7 cellular contexts compared by ENCODE assay signal in the genomic region with DNA sequence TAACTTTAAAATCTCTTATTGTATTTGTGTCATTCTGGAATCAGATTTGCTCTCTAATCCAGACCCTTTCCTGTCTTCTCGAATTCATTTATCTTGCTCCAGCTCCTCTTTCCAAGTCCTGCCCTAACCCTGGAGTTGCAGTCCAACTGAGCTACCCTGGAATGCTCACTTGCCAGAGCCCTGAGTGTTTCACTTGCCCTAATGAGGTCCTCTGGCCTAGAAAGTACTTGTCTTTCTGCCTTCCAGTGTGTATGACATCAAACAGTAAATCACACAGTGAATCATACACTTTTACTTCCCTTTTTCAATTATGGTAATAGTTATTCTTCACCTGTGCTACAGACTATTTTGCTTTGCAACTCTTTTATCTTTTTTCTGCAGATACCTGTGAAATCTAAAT.
A peak's percentile ranks its signal among the peaks of the same experiment; 100 is the strongest.
DNase-seq lines count a peak whose midpoint lies in the region; ATAC-seq and TF ChIP-seq lines count a peak whose summit lies in the region.

No MANE protein-coding gene starts in this region.

- peaks cover 34% of the 10 kb centered on the region for H3K4me1 Mint-ChIP-seq in GM23338
- peaks cover 56% of the 10 kb centered on the region for H3K4me1 Mint-ChIP-seq in central memory CD8-positive, alpha-beta T cell
- H3K4me1 Mint-ChIP-seq in stimulated activated naive B cell treated with anti-CD40 and anti-IgM and Interleukin-4, amounts not matched to agents 10 μg/mL and 1 μg/mL and 100 μg/mL, for 72 hours, result peaks cover 29 to 60% of the 10 kb centered on the region in 2 donors

- H3K9me3 Mint-ChIP-seq in GM23338, result peaks cover 3% of the 10 kb centered on the region; the same call in 2 of the 3 replicates
- H3K9me3 Mint-ChIP-seq in central memory CD8-positive, alpha-beta T cell, result no peaks in the 10 kb centered on the region
- peaks cover 2 to 4% of the 10 kb centered on the region in 2 donors for H3K9me3 Mint-ChIP-seq in stimulated activated naive B cell treated with anti-CD40 and anti-IgM and Interleukin-4, amounts not matched to agents 10 μg/mL and 1 μg/mL and 100 μg/mL, for 72 hours

- H3K4me3 ChIP-seq in GM23338 (no peak overlapping the region), MM.1S (ENCODE audit: low read length) (no peak overlapping the region)

- no peaks in the 10 kb centered on the region for H3K9me3 ChIP-seq in MM.1S (replicated peaks; ENCODE audit: insufficient read depth, low read length)

- TF ChIP-seq CTCF in GM23338 (conservative IDR thresholded peaks at IDR 0.05; ENCODE audit: low read depth in 2 of 2), result no peak
- TF ChIP-seq CTCF in MM.1S (IDR thresholded peaks at IDR 0.05; ENCODE audit: low read length), result no peak

- H4K20me1 ChIP-seq in GM23338 (replicated peaks; ENCODE audit: insufficient read depth) (no peaks in the 10 kb centered on the region), MM.1S (ENCODE audit: insufficient read depth, low read length) (no peaks in the 10 kb centered on the region)

- H3K79me2 ChIP-seq in GM23338 (replicated peaks; ENCODE audit: insufficient read depth) (peaks cover 17% of the 10 kb centered on the region), MM.1S (ENCODE audit: low read length) (peaks cover 17% of the 10 kb centered on the region)

- ATAC-seq in GM18858 (IDR thresholded peaks at IDR 0.05; ENCODE audit: unreplicated experiment) (peak; percentile 97), GM23338 (peak; percentile 43)
- no peak for ATAC-seq in central memory CD8-positive, alpha-beta T cell (replicated peaks; ENCODE audit: extremely low read depth, poor library complexity, severe bottlenecking)
- peak; percentile 96 to 97 for ATAC-seq in stimulated activated naive B cell treated with anti-CD40 and anti-IgM and Interleukin-4, amounts not matched to agents 10 μg/mL and 1 μg/mL and 100 μg/mL, for 72 hours (replicated peaks)

- H3K4me3 Mint-ChIP-seq in GM23338, result no peak overlapping the region
- peak overlapping the region; percentile 54 for H3K4me3 Mint-ChIP-seq in central memory CD8-positive, alpha-beta T cell
- peak overlapping the region; percentile 60 to 63 for H3K4me3 Mint-ChIP-seq in stimulated activated naive B cell treated with anti-CD40 and anti-IgM and Interleukin-4, amounts not matched to agents 10 μg/mL and 1 μg/mL and 100 μg/mL, for 72 hours

- peak overlapping the region; percentile 7; the same call in 1 of the 2 replicates for H3K27ac Mint-ChIP-seq in GM23338
- H3K27ac Mint-ChIP-seq in central memory CD8-positive, alpha-beta T cell (ENCODE audit: low read depth), result peak overlapping the region; percentile 87
- peak overlapping the region; percentile 92 for H3K27ac Mint-ChIP-seq in stimulated activated naive B cell treated with anti-CD40 and anti-IgM and Interleukin-4, amounts not matched to agents 10 μg/mL and 1 μg/mL and 100 μg/mL, for 72 hours

- H3K4me2 ChIP-seq in GM23338 (no peak overlapping the region), MM.1S (ENCODE audit: low read depth, low read length) (no peak overlapping the region)

- H3K36me3 ChIP-seq in GM23338 (ENCODE audit: insufficient read depth), result no peaks in the 10 kb centered on the region
- H3K36me3 ChIP-seq in MM.1S (replicated peaks; ENCODE audit: insufficient read depth, low read length), result no peaks in the 10 kb centered on the region

- peak overlapping the region; percentile 8; the same call in 1 of the 2 replicates for H3K27ac ChIP-seq in GM23338 (ENCODE audit: low read depth)
- no peak overlapping the region; the same call in 1 of the 2 replicates for H3K27ac ChIP-seq in MM.1S (ENCODE audit: low read length)

- no peaks in the 10 kb centered on the region for H3K27me3 ChIP-seq in GM23338 (ENCODE audit: insufficient read depth)
- H3K27me3 ChIP-seq in MM.1S (replicated peaks; ENCODE audit: insufficient read depth, low read length), result no peaks in the 10 kb centered on the region

- peaks cover 2% of the 10 kb centered on the region for H3K27me3 Mint-ChIP-seq in GM23338 (ENCODE audit: insufficient read depth, low read depth, poor library complexity)
- no peaks in the 10 kb centered on the region for H3K27me3 Mint-ChIP-seq in central memory CD8-positive, alpha-beta T cell
- H3K27me3 Mint-ChIP-seq in stimulated activated naive B cell treated with anti-CD40 and anti-IgM and Interleukin-4, amounts not matched to agents 10 μg/mL and 1 μg/mL and 100 μg/mL, for 72 hours, result no peaks in the 10 kb centered on the region

- no peak overlapping the region for H3K9ac ChIP-seq in MM.1S (ENCODE audit: low read length)

- no peaks in the 10 kb centered on the region for H3F3A ChIP-seq in GM23338 (replicated peaks; ENCODE audit: low read depth)
- no peaks in the 10 kb centered on the region for H3F3A ChIP-seq in MM.1S (ENCODE audit: insufficient read depth, low read length)

- H3K36me3 Mint-ChIP-seq in GM23338 (ENCODE audit: low read depth), result no peaks in the 10 kb centered on the region; the same call in 2 of the 3 replicates
- H3K36me3 Mint-ChIP-seq in central memory CD8-positive, alpha-beta T cell (ENCODE audit: insufficient read depth), result peaks cover 8% of the 10 kb centered on the region
- H3K36me3 Mint-ChIP-seq in stimulated activated naive B cell treated with anti-CD40 and anti-IgM and Interleukin-4, amounts not matched to agents 10 μg/mL and 1 μg/mL and 100 μg/mL, for 72 hours, result peaks cover 9 to 12% of the 10 kb centered on the region in 2 donors

- H3K9me2 ChIP-seq in GM23338 (ENCODE audit: insufficient read depth) (no peaks in the 10 kb centered on the region), MM.1S (replicated peaks; ENCODE audit: insufficient read depth, low read length) (no peaks in the 10 kb centered on the region)

- no peak for DNase-seq in GM23338 (ENCODE audit: low spot score)
- peak; percentile 42 for DNase-seq in MM.1S
- no peak for DNase-seq in central memory CD8-positive, alpha-beta T cell (ENCODE audit: low spot score in 2 of 2)
- DNase-seq in stimulated activated naive B cell treated with anti-CD40 and anti-IgM and Interleukin-4, amounts not matched to agents 10 μg/mL and 1 μg/mL and 100 μg/mL, for 72 hours, result peak; percentile 21
- DNase-seq in cerebellar cortex (ENCODE audit: low spot score), result no peak
- DNase-seq in activated CD4-positive, alpha-beta T cell treated with anti-CD3 and anti-CD28 coated beads, Interleukin-2, amount 50 U/mL, for 1 hour, result no peak

- peaks cover 30% of the 10 kb centered on the region for H3K4me1 ChIP-seq in GM23338 (ENCODE audit: insufficient read depth)
- H3K4me1 ChIP-seq in MM.1S (ENCODE audit: low read length), result peaks cover 14% of the 10 kb centered on the region; the same call in 1 of the 2 replicates

- no peak overlapping the region for H2AFZ ChIP-seq in GM23338
- H2AFZ ChIP-seq in MM.1S (ENCODE audit: low read length), result no peak overlapping the region

TF ChIP-seq in GM23338, 12 proteins besides CTCF, POLR2A, EP300 and RAD21 (continues in another document):
- TF ChIP-seq CREB1 (CRISPR knock-in tag; IDR thresholded peaks at IDR 0.05; ENCODE audit: low read depth) (no peak), POLR2AphosphoS5 (IDR thresholded peaks at IDR 0.05; ENCODE audit: low read depth) (no peak), ZNF331 (CRISPR knock-in tag; IDR thresholded peaks at IDR 0.05; ENCODE audit: low read depth) (no peak), JUNB (IDR thresholded peaks at IDR 0.05; ENCODE audit: unreplicated experiment) (no peak)
- TF ChIP-seq, protein P1, sequence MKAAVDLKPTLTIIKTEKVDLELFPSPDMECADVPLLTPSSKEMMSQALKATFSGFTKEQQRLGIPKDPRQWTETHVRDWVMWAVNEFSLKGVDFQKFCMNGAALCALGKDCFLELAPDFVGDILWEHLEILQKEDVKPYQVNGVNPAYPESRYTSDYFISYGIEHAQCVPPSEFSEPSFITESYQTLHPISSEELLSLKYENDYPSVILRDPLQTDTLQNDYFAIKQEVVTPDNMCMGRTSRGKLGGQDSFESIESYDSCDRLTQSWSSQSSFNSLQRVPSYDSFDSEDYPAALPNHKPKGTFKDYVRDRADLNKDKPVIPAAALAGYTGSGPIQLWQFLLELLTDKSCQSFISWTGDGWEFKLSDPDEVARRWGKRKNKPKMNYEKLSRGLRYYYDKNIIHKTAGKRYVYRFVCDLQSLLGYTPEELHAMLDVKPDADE (IDR thresholded peaks at IDR 0.05), result no peak
- TF ChIP-seq, protein P2, sequence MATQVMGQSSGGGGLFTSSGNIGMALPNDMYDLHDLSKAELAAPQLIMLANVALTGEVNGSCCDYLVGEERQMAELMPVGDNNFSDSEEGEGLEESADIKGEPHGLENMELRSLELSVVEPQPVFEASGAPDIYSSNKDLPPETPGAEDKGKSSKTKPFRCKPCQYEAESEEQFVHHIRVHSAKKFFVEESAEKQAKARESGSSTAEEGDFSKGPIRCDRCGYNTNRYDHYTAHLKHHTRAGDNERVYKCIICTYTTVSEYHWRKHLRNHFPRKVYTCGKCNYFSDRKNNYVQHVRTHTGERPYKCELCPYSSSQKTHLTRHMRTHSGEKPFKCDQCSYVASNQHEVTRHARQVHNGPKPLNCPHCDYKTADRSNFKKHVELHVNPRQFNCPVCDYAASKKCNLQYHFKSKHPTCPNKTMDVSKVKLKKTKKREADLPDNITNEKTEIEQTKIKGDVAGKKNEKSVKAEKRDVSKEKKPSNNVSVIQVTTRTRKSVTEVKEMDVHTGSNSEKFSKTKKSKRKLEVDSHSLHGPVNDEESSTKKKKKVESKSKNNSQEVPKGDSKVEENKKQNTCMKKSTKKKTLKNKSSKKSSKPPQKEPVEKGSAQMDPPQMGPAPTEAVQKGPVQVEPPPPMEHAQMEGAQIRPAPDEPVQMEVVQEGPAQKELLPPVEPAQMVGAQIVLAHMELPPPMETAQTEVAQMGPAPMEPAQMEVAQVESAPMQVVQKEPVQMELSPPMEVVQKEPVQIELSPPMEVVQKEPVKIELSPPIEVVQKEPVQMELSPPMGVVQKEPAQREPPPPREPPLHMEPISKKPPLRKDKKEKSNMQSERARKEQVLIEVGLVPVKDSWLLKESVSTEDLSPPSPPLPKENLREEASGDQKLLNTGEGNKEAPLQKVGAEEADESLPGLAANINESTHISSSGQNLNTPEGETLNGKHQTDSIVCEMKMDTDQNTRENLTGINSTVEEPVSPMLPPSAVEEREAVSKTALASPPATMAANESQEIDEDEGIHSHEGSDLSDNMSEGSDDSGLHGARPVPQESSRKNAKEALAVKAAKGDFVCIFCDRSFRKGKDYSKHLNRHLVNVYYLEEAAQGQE (IDR thresholded peaks at IDR 0.05; ENCODE audit: unreplicated experiment), result no peak

Comparison
In these comparisons a context has a peak if more than half of its experiments do, and no peak if none do; other contexts are left out.
1. DNase-seq: peak in MM.1S (single experiment) and stimulated activated naive B cell treated with anti-CD40 and anti-IgM and Interleukin-4, amounts not matched to agents 10 μg/mL and 1 μg/mL and 100 μg/mL, for 72 hours (single experiment); none in GM23338 (single experiment), central memory CD8-positive, alpha-beta T cell (0 of 2), cerebellar cortex (single experiment) and activated CD4-positive, alpha-beta T cell treated with anti-CD3 and anti-CD28 coated beads, Interleukin-2, amount 50 U/mL, for 1 hour (single experiment).
2. H3K27ac Mint-ChIP-seq: peak in every context shown above with its lines; median percentile 92 in stimulated activated naive B cell treated with anti-CD40 and anti-IgM and Interleukin-4, amounts not matched to agents 10 μg/mL and 1 μg/mL and 100 μg/mL, for 72 hours; 87 in central memory CD8-positive, alpha-beta T cell; 7 in GM23338.